ENCODE assay signal across 14 cellular contexts in the genomic region with DNA sequence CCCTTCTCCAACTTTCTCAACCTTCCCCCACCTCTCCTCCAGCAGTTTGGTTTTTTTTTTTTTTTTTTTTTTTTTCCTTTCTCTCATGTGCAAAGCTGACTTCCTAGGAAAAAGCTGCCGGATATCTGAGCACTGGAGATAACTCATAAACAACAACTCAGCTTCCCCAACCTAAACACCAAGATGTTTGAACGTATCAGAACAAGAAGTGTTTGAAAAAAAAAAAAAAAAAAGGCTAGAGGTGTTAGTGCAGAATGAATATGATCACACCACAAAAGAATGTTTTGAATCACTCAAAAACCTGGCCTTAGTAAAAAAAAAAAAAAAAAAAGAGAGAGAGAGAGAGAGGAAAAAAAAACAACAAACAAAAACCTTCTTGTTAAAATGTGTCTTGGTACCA. TPM values are rescaled to one million over a fixed set of nuclear protein-coding genes. Genes with fewer than 3 reads are reported as not detected.
A peak's percentile ranks its signal among the peaks of the same experiment; 100 is the strongest.
DNase-seq lines count a peak whose midpoint lies in the region; ATAC-seq, FAIRE-seq and TF ChIP-seq lines count a peak whose summit lies in the region.
"Had no signal": no experiment of that assay in that cellular context is flagged by ENCODE, and none has a peak within 500 bp of the region (broad histone marks: within the 10 kb centered on the region; RNA-seq: fewer than 3 reads in every experiment).

No MANE protein-coding gene starts in this region.

- H3K36me3 Mint-ChIP-seq in activated CD8-positive, alpha-beta T cell treated with anti-CD3 and anti-CD28 coated beads, Interleukin-2, amount 10 ng/mL, durations not matched to agents 7 days and 5 days (ENCODE audit: low read depth): peaks cover 97% of the 10 kb centered on the region

- H3K4me3 ChIP-seq in keratinocyte (ENCODE audit: control insufficient read depth in 2 of 3, extremely low read depth in 1 of 3, insufficient read depth in 2 of 3, low read depth in 1 of 3, low read length in 3 of 3) (no peak overlapping the region), testis (no peak overlapping the region)
- H3K4me3 ChIP-seq: hepatocyte had no signal

- H3K27ac ChIP-seq in keratinocyte (ENCODE audit: control insufficient read depth, insufficient read depth, low read length) (peak overlapping the region; percentile 56), testis (no peak overlapping the region)
- H3K27ac ChIP-seq: hepatocyte had no signal

- H3K4me1 ChIP-seq in keratinocyte (ENCODE audit: control insufficient read depth, extremely low read depth, insufficient read depth, low read length): peaks cover 77% of the 10 kb centered on the region
- no peaks in the 10 kb centered on the region for H3K4me1 ChIP-seq in testis

- DNase-seq in ACHN (peak; percentile 29), ELR (ENCODE audit: low read depth) (peak; percentile 36), keratinocyte (ENCODE audit: low read depth, low spot score) (no peak), testis (no peak), medulla oblongata (ENCODE audit: extremely low spot score) (no peak)
- no peak for DNase-seq in activated CD8-positive, alpha-beta T cell treated with anti-CD3 and anti-CD28 coated beads, Interleukin-2, amount 10 ng/mL, durations not matched to agents 7 days and 5 days
- DNase-seq: CD8-positive, alpha-beta T cell; effector CD8-positive, alpha-beta T cell; retina; substantia nigra had no signal

- TF ChIP-seq POLR2A in testis (IDR thresholded peaks at IDR 0.05): no peak

- dilution Hi-C loops in keratinocyte (cut with MboI; ENCODE audit: extremely low pct_ligation_motif_present, low sequenced_read_pairs): no loop called here

- H3K36me3 ChIP-seq in keratinocyte (ENCODE audit: control insufficient read depth in 2 of 2, extremely low read depth in 1 of 2, insufficient read depth in 2 of 2, low read length in 2 of 2) (peaks cover 23 to 44% of the 10 kb centered on the region in 2 experiments), testis (ENCODE audit: low read depth, missing control alignments) (no peaks in the 10 kb centered on the region)

- ATAC-seq in activated CD8-positive, alpha-beta T cell treated with anti-CD3 and anti-CD28 coated beads, Interleukin-2, amount 10 ng/mL, durations not matched to agents 7 days and 5 days: no peak
- ATAC-seq in GM19328 (IDR thresholded peaks at IDR 0.05; ENCODE audit: unreplicated experiment): no peak
- ATAC-seq in GM18498 (IDR thresholded peaks at IDR 0.05; ENCODE audit: unreplicated experiment): no peak
- ATAC-seq: CD8-positive, alpha-beta T cell had no signal

- no peaks in the 10 kb centered on the region for H3K27me3 Mint-ChIP-seq in activated CD8-positive, alpha-beta T cell treated with anti-CD3 and anti-CD28 coated beads, Interleukin-2, amount 10 ng/mL, durations not matched to agents 7 days and 5 days (ENCODE audit: low read depth)

- H3K4me2 ChIP-seq in keratinocyte (ENCODE audit: control insufficient read depth, extremely low read depth, insufficient read depth, low read depth, low read length): peak overlapping the region; percentile 66
- H3K4me2 ChIP-seq: hepatocyte had no signal

- POLR2A ChIA-PET in activated CD8-positive, alpha-beta T cell treated with anti-CD3 and anti-CD28 coated beads, Interleukin-2, amount 10 ng/mL, durations not matched to agents 7 days and 5 days (lab: Charles Lee): interaction anchor here (0.6 kb wide), 1 partner anchor 202 kb away, joined by 3 read pairs; no protein-coding TSS in a partner anchor

- H3K27ac Mint-ChIP-seq in activated CD8-positive, alpha-beta T cell treated with anti-CD3 and anti-CD28 coated beads, Interleukin-2, amount 10 ng/mL, durations not matched to agents 7 days and 5 days: peak overlapping the region; percentile 34

- in situ Hi-C loops in ACHN (cut with HindIII; ENCODE audit: low pct_ligation_motif_present, low pct_unique_long_range_greater_than_20kb, low sequenced_read_pairs): no loop called here

- H3K27me3 ChIP-seq in keratinocyte (ENCODE audit: control insufficient read depth, extremely low read depth, insufficient read depth, low read length): no peaks in the 10 kb centered on the region
- H3K27me3 ChIP-seq in testis: no peaks in the 10 kb centered on the region

- CTCF ChIA-PET in activated CD8-positive, alpha-beta T cell treated with anti-CD3 and anti-CD28 coated beads, Interleukin-2, amount 10 ng/mL, durations not matched to agents 7 days and 5 days (lab: Charles Lee): interaction anchor here (1.6 kb wide), 1 partner anchor 9 kb away, joined by 8 read pairs; no protein-coding TSS in a partner anchor

- no peak overlapping the region for H2AFZ ChIP-seq in keratinocyte (ENCODE audit: control insufficient read depth, low read length)
- H2AFZ ChIP-seq: hepatocyte had no signal

- H3K9me3 ChIP-seq in keratinocyte (ENCODE audit: control insufficient read depth, low read depth, low read length) (no peaks in the 10 kb centered on the region), testis (no peaks in the 10 kb centered on the region)

- H3K9me3 Mint-ChIP-seq in activated CD8-positive, alpha-beta T cell treated with anti-CD3 and anti-CD28 coated beads, Interleukin-2, amount 10 ng/mL, durations not matched to agents 7 days and 5 days (ENCODE audit: insufficient read depth): no peaks in the 10 kb centered on the region
- H3K9me3 Mint-ChIP-seq: CD8-positive, alpha-beta T cell had no signal

- intact Hi-C loops in testis (cut with DNase I; ENCODE audit: low total_unique reads): no loop called here

- no peak overlapping the region for H3K4me3 Mint-ChIP-seq in activated CD8-positive, alpha-beta T cell treated with anti-CD3 and anti-CD28 coated beads, Interleukin-2, amount 10 ng/mL, durations not matched to agents 7 days and 5 days

- peaks cover 49% of the 10 kb centered on the region for H3K79me2 ChIP-seq in keratinocyte (ENCODE audit: control insufficient read depth, insufficient read depth, low read length)
- H3K79me2 ChIP-seq: hepatocyte had no signal

- H3K4me1 Mint-ChIP-seq in activated CD8-positive, alpha-beta T cell treated with anti-CD3 and anti-CD28 coated beads, Interleukin-2, amount 10 ng/mL, durations not matched to agents 7 days and 5 days (ENCODE audit: low read depth): peaks cover 93% of the 10 kb centered on the region

- peak; percentile 9 for FAIRE-seq in keratinocyte (lab: Jason Lieb, UNC)

- 56% methylated on average over 2 of the region's 2 CpGs for WGBS in testis, 2 donors

- H3K9ac ChIP-seq in keratinocyte (ENCODE audit: control insufficient read depth, extremely low read depth, insufficient read depth, low read length): peak overlapping the region; percentile 26

- H3K9me1 ChIP-seq in keratinocyte (ENCODE audit: control insufficient read depth, extremely low read depth, insufficient read depth, low read length): peaks cover 2% of the 10 kb centered on the region

- H4K20me1 ChIP-seq in keratinocyte (ENCODE audit: control insufficient read depth, extremely low read depth, insufficient read depth, low read length): no peaks in the 10 kb centered on the region

- TF ChIP-seq CTCF in keratinocyte (optimal IDR thresholded peaks at IDR 0.05 in 1 of 3, IDR thresholded peaks at IDR 0.05 in 1 of 3, conservative IDR thresholded peaks at IDR 0.05 in 1 of 3; ENCODE audit: extremely low read depth in 1 of 3, insufficient read depth in 2 of 3, low read length in 3 of 3) (no peak), testis (IDR thresholded peaks at IDR 0.05) (no peak)

RNA-seq across cellular contexts. Expression of gene GATA3, which starts 11.2 kb away (rescaled TPM):
- total RNA-seq in activated CD8-positive, alpha-beta T cell treated with anti-CD3 and anti-CD28 coated beads, Interleukin-2, amount 10 ng/mL, durations not matched to agents 7 days and 5 days: 10 to 100 TPM; 42.5 to 44.9 TPM
- 1.7 to 7.7 TPM (median 4.0 TPM) in 3 replicates for polyA plus RNA-seq in keratinocyte
- 13.3 TPM for polyA plus RNA-seq in keratinocyte (2011; ENCODE audit: low read depth)
- 4.7 and 5.3 TPM in 2 replicates for polyA plus RNA-seq in keratinocyte (2011; cell fraction: cytosol; rRNA removed)
- 15.8 and 15.9 TPM in 2 replicates for polyA plus RNA-seq in keratinocyte (2011; cell fraction: nucleus; rRNA removed)
- polyA plus RNA-seq in keratinocyte (2012; ENCODE audit: low replicate concordance): 20.8 and 33.0 TPM in 2 replicates
- polyA minus RNA-seq in keratinocyte: 1.0 to 7.4 TPM (median 1.9 TPM) in 3 replicates
- polyA minus RNA-seq in keratinocyte (2011; cell fraction: cytosol; rRNA and poly(A)+ RNA removed): 4.4 TPM
- 5.5 and 5.8 TPM in 2 replicates for polyA minus RNA-seq in keratinocyte (2011; cell fraction: nucleus; rRNA and poly(A)+ RNA removed)
- 1 to 10 TPM in 1 of 2 donors, under 1 TPM in 1; 0.31 to 1.9 TPM for total RNA-seq in testis
- polyA plus RNA-seq in testis (ENCODE audit: insufficient read depth, low read depth, low replicate concordance): 0.50 TPM
- total RNA-seq: LHCN-M2 had no signal

Comparison
In these comparisons a context has a peak if more than half of its experiments do, and no peak if none do; other contexts are left out.
1. DNase-seq: peak in ACHN (single experiment) and ELR (single experiment); none in activated CD8-positive, alpha-beta T cell treated with anti-CD3 and anti-CD28 coated beads, Interleukin-2, amount 10 ng/mL, durations not matched to agents 7 days and 5 days (single experiment), keratinocyte (single experiment), testis (single experiment) and medulla oblongata (single experiment).
2. RNA of gene GATA3, which starts 11.2 kb away (total RNA-seq): 42.5 to 44.9 TPM in activated CD8-positive, alpha-beta T cell treated with anti-CD3 and anti-CD28 coated beads, Interleukin-2, amount 10 ng/mL, durations not matched to agents 7 days and 5 days; 0.31 to 1.9 TPM in testis; every median in the first group is over 10 times any median in the second.